ENCODE assay signal across 33 cellular contexts in genomic region chr18:676069-676468, GRCh38. TPM values are rescaled to one million over a fixed set of nuclear protein-coding genes. Genes with fewer than 3 reads are reported as not detected.
DNase-seq lines count a peak whose midpoint lies in the region; ATAC-seq, FAIRE-seq and TF ChIP-seq lines count a peak whose summit lies in the region.
"Had no signal": no experiment of that assay in that cellular context is flagged by ENCODE, and none has a peak within 500 bp of the region (broad histone marks: within the 10 kb centered on the region; RNA-seq: fewer than 3 reads in every experiment).

No MANE protein-coding gene starts in this region.

- H3K4me3 ChIP-seq in DND-41 (ENCODE audit: low read depth in 1 of 2, low read length in 2 of 2) (no peak overlapping the region), endothelial cell of umbilical vein (replicated peaks in 1 of 3; ENCODE audit: insufficient read depth in 1 of 3, low read depth in 1 of 3, low read length in 3 of 3) (no peak overlapping the region)
- H3K4me3 ChIP-seq: heart right ventricle, lower lobe of right lung, MG63, Peyer's patch, transverse colon had no signal

- TF ChIP-seq POLR2A in endothelial cell of umbilical vein (IDR thresholded peaks at IDR 0.05; ENCODE audit: low read depth, low read length), result no peak

- no peak overlapping the region for H2AFZ ChIP-seq in DND-41 (ENCODE audit: low read depth, low read length)
- H2AFZ ChIP-seq in endothelial cell of umbilical vein (ENCODE audit: low read depth, low read length), result no peak overlapping the region

- no peaks in the 10 kb centered on the region for H3K27me3 ChIP-seq in DND-41 (ENCODE audit: insufficient read depth, low read length, poor library complexity)
- no peaks in the 10 kb centered on the region for H3K27me3 ChIP-seq in endothelial cell of umbilical vein (ENCODE audit: control insufficient read depth in 2 of 2, insufficient read depth in 2 of 2, low read length in 2 of 2)
- H3K27me3 ChIP-seq: BE2C, heart right ventricle, MG63, Peyer's patch, transverse colon had no signal

- H3K27ac ChIP-seq in DND-41 (ENCODE audit: low read length) (peak overlapping the region; percentile 25; the same call in 1 of the 2 replicates), endothelial cell of umbilical vein (ENCODE audit: insufficient read depth, low read depth, low read length) (no peak overlapping the region)
- H3K27ac ChIP-seq: heart right ventricle, HL-60, lower lobe of right lung, Peyer's patch, transverse colon, WERI-Rb-1 had no signal

- H4K20me1 ChIP-seq in DND-41 (ENCODE audit: insufficient read depth, low read length) (peaks cover 16% of the 10 kb centered on the region; the same call in 1 of the 2 replicates), endothelial cell of umbilical vein (replicated peaks; ENCODE audit: control insufficient read depth, extremely low read depth, insufficient read depth, low read length) (no peaks in the 10 kb centered on the region)

- TF ChIP-seq CTCF in DND-41 (IDR thresholded peaks at IDR 0.05; ENCODE audit: borderline replicate concordance, extremely low read depth, low read length, poor library complexity, severe bottlenecking) (peak; percentile 2), endothelial cell of umbilical vein (IDR thresholded peaks at IDR 0.05; ENCODE audit: extremely low read depth in 1 of 2, insufficient read depth in 1 of 2, low read depth in 1 of 2, low read length in 2 of 2) (no peak)

- dilution Hi-C loops in endothelial cell of umbilical vein (cut with MboI; ENCODE audit: extremely low pct_ligation_motif_present, low sequenced_read_pairs), result no loop called here

- H3K9ac ChIP-seq in DND-41 (ENCODE audit: low read depth, low read length) (no peak overlapping the region), endothelial cell of umbilical vein (replicated peaks; ENCODE audit: extremely low read depth, insufficient read depth, low read length) (no peak overlapping the region)

- CTCF ChIA-PET in endothelial cell of umbilical vein (lab: Charles Lee), result no interaction called here

- peak; percentile 5; the same call in 1 of the 3 replicates for ATAC-seq in DND-41 (ENCODE audit: insufficient read depth, low read depth)
- no peak for ATAC-seq in HG02884 (IDR thresholded peaks at IDR 0.05; ENCODE audit: unreplicated experiment)
- ATAC-seq: lower lobe of right lung; naive thymus-derived CD4-positive, alpha-beta T cell; sciatic nerve had no signal

- DNase-seq in activated T-cell treated with anti-CD3 and anti-CD28 coated beads, Interleukin-2, amount 50 U/mL, for 48 hours, result peak; percentile 19 to 20
- DNase-seq in activated T-cell treated with anti-CD3 and anti-CD28 coated beads for 4 hours, result no peak
- peak; percentile 10 for DNase-seq in DND-41
- peak; percentile 11 for DNase-seq in NCI-H82 treated with DMSO at 0.1 percent for 48 hours (lab: John Stamatoyannopoulos, UW; ENCODE audit: unreplicated experiment)
- no peak for DNase-seq in endothelial cell of umbilical vein (ENCODE audit: low read depth, low spot score)
- DNase-seq in hypothalamus (lab: John Stamatoyannopoulos, UW), result no peak
- no peak for DNase-seq in NCI-H748 treated with DMSO at 0.1 percent for 48 hours (lab: John Stamatoyannopoulos, UW)
- DNase-seq: activated CD4-positive, alpha-beta T cell treated with anti-CD3 and anti-CD28 coated beads, Interleukin-2, amount 10 ng/mL, durations not matched to agents 24 days and 14 days; activated effector memory CD4-positive, alpha-beta T cell treated with anti-CD3 and anti-CD28 coated beads, Interleukin-2, amount 50 U/mL, for 16 hours; amniotic stem cell; BE2C; CD8-positive, alpha-beta memory T cell; DMS153; H7; KG1; lower lobe of right lung; MG63; midbrain; naive thymus-derived CD4-positive, alpha-beta T cell; NCI-H2029 treated with DMSO at 0.1 percent for 48 hours; NCI-H524 treated with DMSO at 0.1 percent for 48 hours; Peyer's patch; SIG-M5; stimulated activated CD8-positive, alpha-beta memory T cell treated with anti-CD3 and anti-CD28 coated beads, Interleukin-4, amount 100 ng/mL, for 48 hours; T1000; transverse colon had no signal

- POLR2A ChIA-PET in endothelial cell of umbilical vein (lab: Charles Lee), result no interaction called here

- peaks cover 17% of the 10 kb centered on the region for H3K4me1 ChIP-seq in DND-41 (ENCODE audit: insufficient read depth, low read length)
- no peaks in the 10 kb centered on the region for H3K4me1 ChIP-seq in endothelial cell of umbilical vein (ENCODE audit: control insufficient read depth, extremely low read depth, insufficient read depth, low read length)
- H3K4me1 ChIP-seq: BE2C, lower lobe of right lung, Peyer's patch had no signal

- no peak overlapping the region for H3K4me2 ChIP-seq in DND-41 (ENCODE audit: insufficient read depth, low read length)
- no peak overlapping the region for H3K4me2 ChIP-seq in endothelial cell of umbilical vein (ENCODE audit: insufficient read depth, low read length)

- peak; percentile 24 for FAIRE-seq in endothelial cell of umbilical vein (lab: Jason Lieb, UNC)
- FAIRE-seq: frontal cortex, GM12892 had no signal

- H3K36me3 ChIP-seq in DND-41 (ENCODE audit: insufficient read depth, low read length) (peaks cover 77% of the 10 kb centered on the region), endothelial cell of umbilical vein (ENCODE audit: control insufficient read depth in 2 of 2, extremely low read depth in 1 of 2, insufficient read depth in 2 of 2, low read length in 2 of 2) (peaks cover 11 to 19% of the 10 kb centered on the region in 2 experiments)

- peaks cover 7% of the 10 kb centered on the region; the same call in 1 of the 2 replicates for H3K79me2 ChIP-seq in DND-41 (ENCODE audit: insufficient read depth, low read length)
- H3K79me2 ChIP-seq in endothelial cell of umbilical vein (ENCODE audit: control insufficient read depth, insufficient read depth, low read length), result no peaks in the 10 kb centered on the region

- no peaks in the 10 kb centered on the region for H3K9me3 ChIP-seq in DND-41 (ENCODE audit: insufficient read depth, low read length, severe bottlenecking)
- no peaks in the 10 kb centered on the region for H3K9me3 ChIP-seq in endothelial cell of umbilical vein (replicated peaks; ENCODE audit: control insufficient read depth, insufficient read depth, low read length)
- H3K9me3 ChIP-seq: BE2C, heart right ventricle, lower lobe of right lung, MG63, Peyer's patch, transverse colon had no signal

- no TSS peak for BruUV-seq in endothelial cell of umbilical vein (replicated peaks; lab: Mats Ljungman, UMichigan)

- intact Hi-C loops in endothelial cell of umbilical vein (cut with micrococcal nuclease), result no loop called here

- no peaks in the 10 kb centered on the region for H3K9me1 ChIP-seq in endothelial cell of umbilical vein (replicated peaks; ENCODE audit: control insufficient read depth, extremely low read depth, insufficient read depth, low read length)

TF ChIP-seq in endothelial cell of umbilical vein, 7 proteins besides CTCF, POLR2A, EP300 and RAD21:
- TF ChIP-seq MAX (IDR thresholded peaks at IDR 0.05; ENCODE audit: insufficient read depth, insufficient read length) (no peak), POLR2AphosphoS5 (IDR thresholded peaks at IDR 0.05; ENCODE audit: insufficient read depth, low read depth, low read length) (peak; percentile 20)

RNA-seq across cellular contexts. Expression of gene TYMS, which starts 18.6 kb away (rescaled TPM):
- 189 and 200 TPM in 2 replicates for total RNA-seq in endothelial cell of umbilical vein
- polyA plus RNA-seq in endothelial cell of umbilical vein, result 136 TPM in 2 replicates
- 152 and 196 TPM in 2 replicates for polyA plus RNA-seq in endothelial cell of umbilical vein (2011; cell fraction: cytosol; rRNA removed)
- polyA plus RNA-seq in endothelial cell of umbilical vein (2011; cell fraction: nucleus; rRNA removed), result 70.6 and 90.8 TPM in 2 replicates
- 93.2 and 200 TPM in 2 replicates for polyA plus RNA-seq in endothelial cell of umbilical vein (2012)
- 270 and 272 TPM in 2 replicates for polyA minus RNA-seq in endothelial cell of umbilical vein
- polyA minus RNA-seq in endothelial cell of umbilical vein (2011; cell fraction: cytosol; rRNA and poly(A)+ RNA removed), result 197 TPM
- polyA minus RNA-seq in endothelial cell of umbilical vein (2011; cell fraction: nucleus; rRNA and poly(A)+ RNA removed), result 28.7 and 38.8 TPM in 2 replicates
- polyA plus RNA-seq: naive thymus-derived CD4-positive, alpha-beta T cell had no signal

RNA-seq across cellular contexts. Expression of gene ENOSF1, which starts 36.4 kb away (rescaled TPM):
- 50.5 and 52.5 TPM in 2 replicates for total RNA-seq in endothelial cell of umbilical vein
- 15.3 and 19.5 TPM in 2 replicates for polyA plus RNA-seq in endothelial cell of umbilical vein
- 11.5 and 12.8 TPM in 2 replicates for polyA plus RNA-seq in endothelial cell of umbilical vein (2011; cell fraction: cytosol; rRNA removed)
- polyA plus RNA-seq in endothelial cell of umbilical vein (2011; cell fraction: nucleus; rRNA removed), result 116 and 126 TPM in 2 replicates
- 26.5 and 36.1 TPM in 2 replicates for polyA plus RNA-seq in endothelial cell of umbilical vein (2012)
- 44.4 and 54.8 TPM in 2 replicates for polyA minus RNA-seq in endothelial cell of umbilical vein
- 34.2 TPM for polyA minus RNA-seq in endothelial cell of umbilical vein (2011; cell fraction: cytosol; rRNA and poly(A)+ RNA removed)
- 58.8 and 67.4 TPM in 2 replicates for polyA minus RNA-seq in endothelial cell of umbilical vein (2011; cell fraction: nucleus; rRNA and poly(A)+ RNA removed)

Comparison
In these comparisons a context has a peak if more than half of its experiments do, and no peak if none do; other contexts are left out.
1. DNase-seq: peak in activated T-cell treated with anti-CD3 and anti-CD28 coated beads, Interleukin-2, amount 50 U/mL, for 48 hours (2 of 2), DND-41 (single experiment) and NCI-H82 treated with DMSO at 0.1 percent for 48 hours (single experiment); none in activated T-cell treated with anti-CD3 and anti-CD28 coated beads for 4 hours (single experiment), endothelial cell of umbilical vein (single experiment), hypothalamus (0 of 51) and NCI-H748 treated with DMSO at 0.1 percent for 48 hours (single experiment).